In the genomic region with DNA sequence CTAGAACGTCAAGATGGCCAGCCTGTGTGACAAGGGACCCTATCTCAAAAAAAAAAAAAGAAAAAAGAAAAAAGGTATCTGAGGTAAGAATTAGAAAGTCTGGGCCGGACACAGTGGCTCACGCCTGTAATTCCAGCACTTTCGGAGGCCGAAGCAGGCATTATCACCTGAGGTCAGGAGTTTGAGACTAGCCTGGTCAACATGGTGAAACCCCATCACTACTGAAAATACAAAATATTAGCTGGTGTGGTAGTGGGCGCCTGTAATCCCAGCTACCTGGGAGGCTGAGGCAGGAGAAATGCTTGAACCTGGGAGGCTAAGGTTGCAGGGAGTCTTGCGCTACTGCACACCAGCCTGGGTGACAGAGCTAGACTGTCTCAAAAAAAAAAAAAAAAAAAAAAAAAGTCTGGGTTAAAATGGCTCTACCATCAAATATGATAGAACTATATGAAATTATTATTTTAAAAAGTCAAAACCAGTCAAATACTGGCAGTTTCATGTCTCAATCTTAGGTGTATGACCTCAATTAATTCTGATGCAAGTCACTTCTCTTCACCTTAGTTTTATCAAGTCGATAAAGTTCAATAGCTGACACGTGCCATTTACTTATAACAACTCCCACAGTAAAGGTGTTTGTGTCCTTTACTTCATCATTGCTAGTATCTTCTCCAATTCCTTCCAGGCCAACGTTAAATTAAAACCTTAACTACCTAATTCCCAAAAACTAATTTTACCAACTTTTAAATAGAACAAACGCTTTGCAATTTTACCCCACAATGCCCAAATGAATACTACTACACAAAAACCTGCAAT, we compare ENCODE assay signal across 9 cellular contexts. TPM values are rescaled to one million over a fixed set of nuclear protein-coding genes. Genes with fewer than 3 reads are reported as not detected.
DNase-seq lines count a peak whose midpoint lies in the region; ATAC-seq, FAIRE-seq and TF ChIP-seq lines count a peak whose summit lies in the region.
"Had no signal": no experiment of that assay in that cellular context is flagged by ENCODE, and none has a peak within 500 bp of the region (broad histone marks: within the 10 kb centered on the region; RNA-seq: fewer than 3 reads in every experiment).

No MANE protein-coding gene starts in this region.

- H3K9me3 ChIP-seq in DOHH2 (ENCODE audit: control insufficient read depth, insufficient read depth, low read length) (no peaks in the 10 kb centered on the region), OCI-LY3 (ENCODE audit: insufficient read depth, low read length) (no peaks in the 10 kb centered on the region), endothelial cell of umbilical vein (replicated peaks; ENCODE audit: control insufficient read depth, insufficient read depth, low read length) (no peaks in the 10 kb centered on the region), pancreas (no peaks in the 10 kb centered on the region)

- peaks cover 43% of the 10 kb centered on the region for H3F3A ChIP-seq in DOHH2 (ENCODE audit: control insufficient read depth, insufficient read depth)

- 65 to 70% methylated on average over 11 of the region's 11 CpGs for WGBS in pancreas, 2 donors

- ATAC-seq in pancreas (no peak), GM19324 (IDR thresholded peaks at IDR 0.05; ENCODE audit: low FRiP score, unreplicated experiment) (no peak), GM21737 (IDR thresholded peaks at IDR 0.05; ENCODE audit: unreplicated experiment) (no peak)

- TSS peak; percentile 37 for BruUV-seq in endothelial cell of umbilical vein (replicated peaks; lab: Mats Ljungman, UMichigan)

- CTCF ChIA-PET in endothelial cell of umbilical vein (lab: Charles Lee) = no interaction called here

- H3K36me3 ChIP-seq in DOHH2 (ENCODE audit: control insufficient read depth, low read length) = peaks cover 53% of the 10 kb centered on the region
- peaks cover 37% of the 10 kb centered on the region for H3K36me3 ChIP-seq in OCI-LY3 (replicated peaks; ENCODE audit: low read depth, low read length)
- H3K36me3 ChIP-seq in endothelial cell of umbilical vein (ENCODE audit: control insufficient read depth in 2 of 2, extremely low read depth in 1 of 2, insufficient read depth in 2 of 2, low read length in 2 of 2) = peaks cover 14 to 23% of the 10 kb centered on the region in 2 experiments
- H3K36me3 ChIP-seq in pancreas = peaks cover 0 to 25% (median 17%) of the 10 kb centered on the region in 3 donors

- DNase-seq in endothelial cell of umbilical vein (ENCODE audit: low read depth, low spot score) (no peak), pancreas (no peak), ureter (ENCODE audit: low spot score) (no peak), NCI-H510A treated with DMSO at 0.1 percent for 48 hours (lab: John Stamatoyannopoulos, UW) (no peak)
- DNase-seq: activated gamma-delta T cell had no signal

- H3K79me2 ChIP-seq in DOHH2 (ENCODE audit: control insufficient read depth, low read length) (peaks cover 66% of the 10 kb centered on the region), OCI-LY3 (ENCODE audit: low read length) (peaks cover 61% of the 10 kb centered on the region), endothelial cell of umbilical vein (ENCODE audit: control insufficient read depth, insufficient read depth, low read length) (peaks cover 20% of the 10 kb centered on the region)

- POLR2A ChIA-PET in endothelial cell of umbilical vein (lab: Charles Lee) = interaction anchor here (0.6 to 1.7 kb wide), 3 partner anchors 8 to 1342 kb away, joined by 4 to 8 read pairs (median 4); no protein-coding TSS in a partner anchor

- peaks cover 61% of the 10 kb centered on the region for H3K4me1 ChIP-seq in DOHH2 (ENCODE audit: control insufficient read depth, low read length)
- peaks cover 49% of the 10 kb centered on the region for H3K4me1 ChIP-seq in OCI-LY3 (ENCODE audit: low read length)
- H3K4me1 ChIP-seq in endothelial cell of umbilical vein (ENCODE audit: control insufficient read depth, extremely low read depth, insufficient read depth, low read length) = peaks cover 11% of the 10 kb centered on the region
- peaks cover 0 to 12% (median 0%) of the 10 kb centered on the region in 3 donors for H3K4me1 ChIP-seq in pancreas

- H3K4me3 ChIP-seq in DOHH2 (ENCODE audit: low read length) (peak overlapping the region; percentile 92), OCI-LY3 (ENCODE audit: low read length) (peak overlapping the region; percentile 94), endothelial cell of umbilical vein (replicated peaks in 1 of 3; ENCODE audit: insufficient read depth in 1 of 3, low read depth in 1 of 3, low read length in 3 of 3) (peak overlapping the region; percentile 74 to 99 (median 96)), pancreas (peak overlapping the region; percentile 72 to 99 (median 84))

- H3K9ac ChIP-seq in OCI-LY3 (ENCODE audit: low read length) (peak overlapping the region; percentile 97), endothelial cell of umbilical vein (replicated peaks; ENCODE audit: extremely low read depth, insufficient read depth, low read length) (peak overlapping the region; percentile 99)

- TF ChIP-seq CTCF in DOHH2 (IDR thresholded peaks at IDR 0.05; ENCODE audit: low read depth, low read length, poor library complexity, severe bottlenecking) = no peak
- TF ChIP-seq CTCF in OCI-LY3 (IDR thresholded peaks at IDR 0.05; ENCODE audit: low read depth, low read length) = no peak
- TF ChIP-seq CTCF in endothelial cell of umbilical vein (IDR thresholded peaks at IDR 0.05; ENCODE audit: extremely low read depth in 1 of 2, insufficient read depth in 1 of 2, low read depth in 1 of 2, low read length in 2 of 2) = no peak
- no peak for TF ChIP-seq CTCF in pancreas (IDR thresholded peaks at IDR 0.05)

- H2AFZ ChIP-seq in OCI-LY3 (ENCODE audit: low read depth, low read length) = no peak overlapping the region
- no peak overlapping the region for H2AFZ ChIP-seq in endothelial cell of umbilical vein (ENCODE audit: low read depth, low read length)

- H3K4me2 ChIP-seq in DOHH2 (ENCODE audit: low read length) (peak overlapping the region; percentile 64), OCI-LY3 (ENCODE audit: low read length) (peak overlapping the region; percentile 91), endothelial cell of umbilical vein (ENCODE audit: insufficient read depth, low read length) (peak overlapping the region; percentile 69)

- dilution Hi-C loops in endothelial cell of umbilical vein (cut with MboI; ENCODE audit: extremely low pct_ligation_motif_present, low sequenced_read_pairs) = no loop called here

- H4K20me1 ChIP-seq in DOHH2 (ENCODE audit: control insufficient read depth, insufficient read depth, low read depth, low read length) (0 out of 2 replicates have a peak, but pooled peaks cover 4% of the 10 kb centered on the region), OCI-LY3 (ENCODE audit: insufficient read depth, low read length) (no peaks in the 10 kb centered on the region), endothelial cell of umbilical vein (replicated peaks; ENCODE audit: control insufficient read depth, extremely low read depth, insufficient read depth, low read length) (no peaks in the 10 kb centered on the region)

- no peak for FAIRE-seq in endothelial cell of umbilical vein (lab: Jason Lieb, UNC)
- no peak for FAIRE-seq in pancreas (lab: Jason Lieb, UNC)

- H3K27me3 ChIP-seq in DOHH2 (ENCODE audit: control insufficient read depth, low read length) (no peaks in the 10 kb centered on the region), OCI-LY3 (ENCODE audit: low read depth, low read length) (no peaks in the 10 kb centered on the region), endothelial cell of umbilical vein (ENCODE audit: control insufficient read depth in 2 of 2, insufficient read depth in 2 of 2, low read length in 2 of 2) (no peaks in the 10 kb centered on the region), pancreas (no peaks in the 10 kb centered on the region)

- no peaks in the 10 kb centered on the region for H3K9me1 ChIP-seq in endothelial cell of umbilical vein (replicated peaks; ENCODE audit: control insufficient read depth, extremely low read depth, insufficient read depth, low read length)

- no peak for TF ChIP-seq POLR2A in endothelial cell of umbilical vein (IDR thresholded peaks at IDR 0.05; ENCODE audit: low read depth, low read length)

- H3K27ac ChIP-seq in DOHH2 (ENCODE audit: low read depth, low read length) (peak overlapping the region; percentile 67), OCI-LY3 (ENCODE audit: low read length) (peak overlapping the region; percentile 74), endothelial cell of umbilical vein (ENCODE audit: insufficient read depth, low read depth, low read length) (peak overlapping the region; percentile 91), pancreas (no peak overlapping the region)

- intact Hi-C loops in endothelial cell of umbilical vein (cut with micrococcal nuclease) = loop anchor here (5.0 kb wide), 1 partner anchor 975 kb away; the partner anchor contains the start of gene ZCCHC9
- intact Hi-C loops in pancreas (cut with DNase I) = no loop called here

- H3K9me2 ChIP-seq in DOHH2 (replicated peaks; ENCODE audit: control insufficient read depth, low read length) = no peaks in the 10 kb centered on the region

TF ChIP-seq in endothelial cell of umbilical vein, 7 proteins besides CTCF, POLR2A, EP300 and RAD21 (continues in another document):
- no peak for TF ChIP-seq EZH2 (IDR thresholded peaks at IDR 0.05; ENCODE audit: borderline replicate concordance, low read depth, low read length, severe bottlenecking)
- no peak for TF ChIP-seq GATA2 (IDR thresholded peaks at IDR 0.05; ENCODE audit: insufficient read depth, insufficient read length, low read depth, low read length)
- no peak for TF ChIP-seq POLR2AphosphoS5 (IDR thresholded peaks at IDR 0.05; ENCODE audit: insufficient read depth, low read depth, low read length)
- TF ChIP-seq FOS (IDR thresholded peaks at IDR 0.05; ENCODE audit: borderline replicate concordance, insufficient read depth, low read length) = no peak
- no peak for TF ChIP-seq MYC (IDR thresholded peaks at IDR 0.05; ENCODE audit: low read depth, low read length)
- TF ChIP-seq MAX (IDR thresholded peaks at IDR 0.05; ENCODE audit: insufficient read depth, insufficient read length) = no peak

RNA-seq across cellular contexts. Expression of gene RPS23, which starts 1.1 kb away (rescaled TPM):
- total RNA-seq in endothelial cell of umbilical vein (1,940 and 2,037 TPM in 2 replicates), pancreas (1,000 to 10,000 TPM in 3 of 6 donors, 100 to 1,000 TPM in 3; 735 to 1,116 (median 1,010) TPM), ureter (1,778 TPM)
- polyA plus RNA-seq in endothelial cell of umbilical vein (2,281 and 3,265 TPM in 2 replicates), pancreas (1,000 to 10,000 TPM in 1 of 2 donors, 100 to 1,000 TPM in 1; 981 to 1,904 TPM)
- 7,003 and 8,106 TPM in 2 replicates for polyA plus RNA-seq in endothelial cell of umbilical vein (2011; cell fraction: cytosol; rRNA removed)
- 2,085 and 2,214 TPM in 2 replicates for polyA plus RNA-seq in endothelial cell of umbilical vein (2011; cell fraction: nucleus; rRNA removed)
- 4,587 and 6,166 TPM in 2 replicates for polyA plus RNA-seq in endothelial cell of umbilical vein (2012)
- polyA minus RNA-seq in endothelial cell of umbilical vein = 784 and 931 TPM in 2 replicates
- 851 TPM for polyA minus RNA-seq in endothelial cell of umbilical vein (2011; cell fraction: cytosol; rRNA and poly(A)+ RNA removed)
- 107 and 118 TPM in 2 replicates for polyA minus RNA-seq in endothelial cell of umbilical vein (2011; cell fraction: nucleus; rRNA and poly(A)+ RNA removed)

Comparison
In these comparisons a context has a peak if more than half of its experiments do, and no peak if none do; other contexts are left out.
1. H3K27ac ChIP-seq: peak in DOHH2 (single experiment), OCI-LY3 (single experiment) and endothelial cell of umbilical vein (single experiment); none in pancreas (0 of 4).
2. Peak in every context shown above with its lines, with median percentiles within 50 percentile points of each other: H3K4me2 ChIP-seq and H3K4me3 ChIP-seq.